In the genomic region with DNA sequence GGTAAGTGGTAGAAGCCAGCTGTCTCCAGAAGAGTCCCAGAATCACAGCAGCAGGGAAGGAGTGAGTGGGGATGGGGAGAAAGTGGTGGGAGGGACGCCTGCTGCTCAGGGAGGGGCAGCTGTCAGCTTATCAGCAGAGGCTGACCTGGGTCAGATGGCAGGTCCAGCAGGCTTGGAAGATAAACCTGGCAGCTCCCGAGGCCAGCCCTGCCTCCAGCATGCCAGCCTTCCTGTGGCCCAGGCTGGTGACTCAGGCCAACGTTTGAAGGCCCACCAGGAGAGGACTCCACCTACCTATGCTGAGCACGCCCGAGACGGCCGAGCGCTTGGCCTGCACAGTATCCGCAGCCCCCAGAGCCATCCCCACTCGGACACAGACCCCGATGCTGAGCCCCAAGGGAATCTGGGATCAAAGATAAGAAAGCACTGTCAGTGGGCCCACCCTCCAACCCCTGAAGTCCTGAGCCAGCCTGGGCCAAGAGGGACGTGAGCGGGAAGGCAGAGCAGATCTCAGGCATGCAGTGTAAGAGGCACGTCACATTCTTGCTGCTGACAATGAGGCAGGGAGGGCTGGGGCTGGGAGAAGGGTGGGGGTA, we compare ENCODE assay signal across 14 cellular contexts. TPM values are rescaled to one million over a fixed set of nuclear protein-coding genes. Genes with fewer than 3 reads are reported as not detected.
DNase-seq lines count a peak whose midpoint lies in the region; ATAC-seq, FAIRE-seq and TF ChIP-seq lines count a peak whose summit lies in the region.
"Had no signal": no experiment of that assay in that cellular context is flagged by ENCODE, and none has a peak within 500 bp of the region (broad histone marks: within the 10 kb centered on the region; RNA-seq: fewer than 3 reads in every experiment).

No MANE protein-coding gene starts in this region.

- peak; percentile 41 for DNase-seq in LHCN-M2 (ENCODE audit: low read depth)
- no peak for DNase-seq in lower lobe of right lung
- no peak for DNase-seq in thoracic aorta (ENCODE audit: low spot score)
- DNase-seq in small intestine: no peak
- no peak for DNase-seq in inferior parietal cortex (ENCODE audit: extremely low spot score)
- no peak for DNase-seq in HuH-7.5 (ENCODE audit: low spot score)
- DNase-seq: activated naive CD4-positive, alpha-beta T cell treated with Interleukin-2 at 50 U/mL for 16 hours; CD4-positive, alpha-beta memory T cell; erythroblast; NCI-H1417 treated with DMSO at 0.1 percent for 48 hours had no signal

- WGBS in ectodermal cell, 2 experiments: 60 to 63% methylated on average over 14 of the region's 14 CpGs
- 76 to 77% (median 77%) methylated on average over 14 of the region's 14 CpGs for WGBS in small intestine, 3 donors

- TF ChIP-seq CTCF in lower lobe of right lung (IDR thresholded peaks at IDR 0.05): no peak
- TF ChIP-seq CTCF in thoracic aorta (IDR thresholded peaks at IDR 0.05): no peak

- no peaks in the 10 kb centered on the region for H3K9me3 ChIP-seq in ectodermal cell (ENCODE audit: control insufficient read depth, low read length)
- no peaks in the 10 kb centered on the region for H3K9me3 ChIP-seq in lower lobe of right lung
- no peaks in the 10 kb centered on the region for H3K9me3 ChIP-seq in thoracic aorta
- no peaks in the 10 kb centered on the region for H3K9me3 ChIP-seq in small intestine (ENCODE audit: control insufficient read depth, low read depth)

- peak overlapping the region; percentile 87 for H3K27ac ChIP-seq in ectodermal cell (ENCODE audit: insufficient read depth, low read depth, low read length, poor library complexity, severe bottlenecking)
- peak overlapping the region; percentile 48 for H3K27ac ChIP-seq in lower lobe of right lung
- H3K27ac ChIP-seq in thoracic aorta: peak overlapping the region; percentile 49 to 69
- H3K27ac ChIP-seq in small intestine (ENCODE audit: low read depth in 1 of 2, low read length in 1 of 2): no peak overlapping the region

- H3K4me1 ChIP-seq in ectodermal cell (ENCODE audit: control insufficient read depth, insufficient read depth, low read length): peaks cover 42% of the 10 kb centered on the region
- peaks cover 27% of the 10 kb centered on the region for H3K4me1 ChIP-seq in lower lobe of right lung
- H3K4me1 ChIP-seq in thoracic aorta (ENCODE audit: control insufficient read depth in 1 of 2, low read depth in 2 of 2): peaks cover 10 to 19% of the 10 kb centered on the region in 2 donors
- H3K4me1 ChIP-seq in small intestine (ENCODE audit: control insufficient read depth in 2 of 2, insufficient read depth in 1 of 2, low read depth in 1 of 2, low read length in 1 of 2): no peaks in the 10 kb centered on the region

- FAIRE-seq in small intestine (lab: Jason Lieb, UNC): no peak

- H3K27me3 ChIP-seq in ectodermal cell (ENCODE audit: control insufficient read depth, insufficient read depth, low read length, poor library complexity, severe bottlenecking) (no peaks in the 10 kb centered on the region), lower lobe of right lung (ENCODE audit: low read depth) (no peaks in the 10 kb centered on the region), thoracic aorta (replicated peaks; ENCODE audit: insufficient read depth) (no peaks in the 10 kb centered on the region), small intestine (ENCODE audit: control insufficient read depth in 2 of 2, insufficient read depth in 2 of 2, low read length in 2 of 2) (no peaks in the 10 kb centered on the region)

- ATAC-seq in lower lobe of right lung: peak; percentile 62 to 74
- no peak for ATAC-seq in thoracic aorta (ENCODE audit: insufficient number of reproducible peaks, low FRiP score, low read depth)
- no peak for ATAC-seq in GM21619 (IDR thresholded peaks at IDR 0.05; ENCODE audit: unreplicated experiment)

- H3K36me3 ChIP-seq in ectodermal cell (ENCODE audit: control insufficient read depth, insufficient read depth, low read length): no peaks in the 10 kb centered on the region
- H3K36me3 ChIP-seq in lower lobe of right lung: no peaks in the 10 kb centered on the region
- no peaks in the 10 kb centered on the region for H3K36me3 ChIP-seq in thoracic aorta
- no peaks in the 10 kb centered on the region for H3K36me3 ChIP-seq in small intestine (ENCODE audit: control insufficient read depth in 2 of 2, insufficient read depth in 2 of 2, low read length in 2 of 2)

- intact Hi-C loops in lower lobe of right lung (cut with DNase I): no loop called here

- H3K4me3 ChIP-seq in ectodermal cell (ENCODE audit: insufficient read depth, low read depth, low read length) (no peak overlapping the region), lower lobe of right lung (no peak overlapping the region), thoracic aorta (no peak overlapping the region), small intestine (ENCODE audit: low read depth in 1 of 2, low read length in 2 of 2) (no peak overlapping the region)

RNA-seq across cellular contexts. Expression of a gene that starts 12.5 kb away (rescaled TPM):
- total RNA-seq in LHCN-M2 (2014; rRNA removed) (not detected in 2 replicates), lower lobe of right lung (not detected), thoracic aorta (not detected)
- 0.04 TPM for polyA plus RNA-seq in LHCN-M2 (2012)
- not detected for polyA plus RNA-seq in ectodermal cell (2013, experiment 1 of 4)
- 0.41 TPM for polyA plus RNA-seq in ectodermal cell (2013, experiment 2 of 4)
- 0.32 TPM for polyA plus RNA-seq in ectodermal cell (2013, experiment 3 of 4)
- 0.24 TPM for polyA plus RNA-seq in ectodermal cell (2013, experiment 4 of 4)
- 1 to 10 TPM in 1 of 3 donors, under 1 TPM in 2; 0.34 to 1.1 (median 0.45) TPM for polyA plus RNA-seq in small intestine
- total RNA-seq: CD4-positive, alpha-beta memory T cell; mononuclear cell; subcutaneous adipose tissue had no signal
- polyA plus RNA-seq: CD4-positive, alpha-beta memory T cell had no signal

RNA-seq across cellular contexts. Expression of a gene that starts 44.2 kb away (rescaled TPM):
- total RNA-seq in LHCN-M2 (2014; rRNA removed): not detected in 2 replicates
- polyA plus RNA-seq in LHCN-M2 (2012): 0.10 TPM
- polyA plus RNA-seq in ectodermal cell (2013, experiment 1 of 4): 0.80 TPM
- polyA plus RNA-seq in ectodermal cell (2013, experiment 2 of 4): 0.44 TPM
- 0.75 TPM for polyA plus RNA-seq in ectodermal cell (2013, experiment 3 of 4)
- polyA plus RNA-seq in ectodermal cell (2013, experiment 4 of 4): 0.24 TPM
- total RNA-seq in lower lobe of right lung: 6.7 TPM
- 10 to 100 TPM in 1 of 2 donors, 1 to 10 TPM in 1; 3.2 to 21.2 TPM for total RNA-seq in thoracic aorta
- polyA plus RNA-seq in small intestine: 1 to 10 TPM; 2.4 to 5.8 (median 3.8) TPM
- total RNA-seq: CD4-positive, alpha-beta memory T cell; mononuclear cell had no signal
- polyA plus RNA-seq: CD4-positive, alpha-beta memory T cell had no signal

RNA-seq across cellular contexts. Expression of a gene that starts 55.3 kb away (rescaled TPM):
- total RNA-seq in LHCN-M2 (2014; rRNA removed) (51.0 and 61.2 TPM in 2 replicates), lower lobe of right lung (115 TPM), thoracic aorta (100 to 1,000 TPM in 1 of 2 donors, 10 to 100 TPM in 1; 98.1 to 125 TPM)
- polyA plus RNA-seq in LHCN-M2 (2012): 23.8 TPM
- polyA plus RNA-seq in ectodermal cell (2013, experiment 1 of 4): 73.3 TPM
- 81.9 TPM for polyA plus RNA-seq in ectodermal cell (2013, experiment 2 of 4)
- polyA plus RNA-seq in ectodermal cell (2013, experiment 3 of 4): 53.9 TPM
- 63.4 TPM for polyA plus RNA-seq in ectodermal cell (2013, experiment 4 of 4)
- polyA plus RNA-seq in small intestine: 100 to 1,000 TPM in 1 of 3 donors, 10 to 100 TPM in 2; 68.6 to 153 (median 72.8) TPM

Comparison
In these comparisons a context has a peak if more than half of its experiments do, and no peak if none do; other contexts are left out.
1. H3K27ac ChIP-seq: peak in ectodermal cell (single experiment), lower lobe of right lung (single experiment) and thoracic aorta (2 of 2); none in small intestine (0 of 2).
2. ATAC-seq: peak in lower lobe of right lung (2 of 2); none in thoracic aorta (single experiment) and GM21619 (single experiment).